ENCODE assay signal across 23 cellular contexts in genomic region chr11:75841739-75842138, GRCh38. TPM values are rescaled to one million over a fixed set of nuclear protein-coding genes. Genes with fewer than 3 reads are reported as not detected.
DNase-seq lines count a peak whose midpoint lies in the region; ATAC-seq and TF ChIP-seq lines count a peak whose summit lies in the region.
"Had no signal": no experiment of that assay in that cellular context is flagged by ENCODE, and none has a peak within 500 bp of the region (broad histone marks: within the 10 kb centered on the region; RNA-seq: fewer than 3 reads in every experiment).

No MANE protein-coding gene starts in this region.

- H3K4me3 ChIP-seq in BE2C (ENCODE audit: low read depth, low read length) (no peak overlapping the region), SK-N-SH (ENCODE audit: low read depth in 2 of 2, low read length in 1 of 2) (no peak overlapping the region), subcutaneous abdominal adipose tissue (ENCODE audit: low read depth in 1 of 5, low read length in 5 of 5) (no peak overlapping the region), colonic mucosa (no peak overlapping the region)
- H3K4me3 ChIP-seq: A549, BLaER1, HAP-1 had no signal

- 81% methylated on average over 1 of the region's 2 CpGs for WGBS in SK-N-SH (ENCODE audit: low lambda C conversion rate)

- H3F3A ChIP-seq in SK-N-SH (replicated peaks; ENCODE audit: insufficient read depth): no peaks in the 10 kb centered on the region

- no peaks in the 10 kb centered on the region for H4K20me1 ChIP-seq in SK-N-SH (ENCODE audit: insufficient read depth)

- TF ChIP-seq EP300 in SK-N-SH (IDR thresholded peaks at IDR 0.05; ENCODE audit: borderline replicate concordance in 1 of 2, low read depth in 1 of 2, low read length in 1 of 2): no peak

- TF ChIP-seq RAD21 in SK-N-SH (IDR thresholded peaks at IDR 0.05; ENCODE audit: low read length): no peak

- H3K27ac Mint-ChIP-seq in activated T-cell treated with anti-CD3 and anti-CD28 coated beads, Interleukin-2, amount 50 U/mL, for 72 hours: no peak overlapping the region
- H3K27ac Mint-ChIP-seq: CD4-positive, alpha-beta T cell; HFFc6 had no signal

- DNase-seq in BE2C: peak; percentile 24
- peak; percentile 34 for DNase-seq in SK-N-SH
- peak; percentile 49 for DNase-seq in islet precursor cell
- no peak for DNase-seq in activated T-cell treated with anti-CD3 and anti-CD28 coated beads, Interleukin-2, amount 50 U/mL, for 72 hours
- DNase-seq in NCI-H82 (lab: John Stamatoyannopoulos, UW): no peak
- no peak for DNase-seq in colonic mucosa
- DNase-seq: 8988T; ACHN; AML-193; CD4-positive, alpha-beta T cell; CD8-positive, alpha-beta memory T cell; DMS 273 treated with DMSO at 0.1 percent for 48 hours; DMS79; EL; GF-D8; GOT3; HFFc6 had no signal

- no peaks in the 10 kb centered on the region for H3K27me3 Mint-ChIP-seq in activated T-cell treated with anti-CD3 and anti-CD28 coated beads, Interleukin-2, amount 50 U/mL, for 72 hours (ENCODE audit: low read depth)
- H3K27me3 Mint-ChIP-seq: CD4-positive, alpha-beta T cell; CD8-positive, alpha-beta memory T cell had no signal

- H3K36me3 ChIP-seq in BE2C (no peaks in the 10 kb centered on the region), SK-N-SH (replicated peaks in 1 of 2; ENCODE audit: control insufficient read depth in 1 of 2, insufficient read depth in 2 of 2, low read length in 1 of 2) (no peaks in the 10 kb centered on the region), subcutaneous abdominal adipose tissue (ENCODE audit: control insufficient read depth in 5 of 5, insufficient read depth in 5 of 5, low read length in 5 of 5) (peaks cover 0 to 8% (median 3%) of the 10 kb centered on the region in 5 donors), colonic mucosa (no peaks in the 10 kb centered on the region)
- H3K36me3 ChIP-seq: HAP-1 had no signal

- CTCF ChIA-PET in SK-N-SH (lab: Yijun Ruan, JAX): interaction anchor here (0.8 to 2.8 kb wide), 3 partner anchors 26 to 214 kb away, joined by 3 to 10 read pairs (median 4); no protein-coding TSS in a partner anchor

- POLR2A ChIA-PET in SK-N-SH (lab: Yijun Ruan, JAX): no interaction called here

- H3K9ac ChIP-seq in SK-N-SH (no peak overlapping the region), subcutaneous abdominal adipose tissue (ENCODE audit: low read length in 5 of 5) (no peak overlapping the region), colonic mucosa (ENCODE audit: low read depth in 2 of 2, low read length in 2 of 2) (no peak overlapping the region)
- H3K9ac ChIP-seq: BLaER1 had no signal

- no peaks in the 10 kb centered on the region for H3K4me1 Mint-ChIP-seq in activated T-cell treated with anti-CD3 and anti-CD28 coated beads, Interleukin-2, amount 50 U/mL, for 72 hours (ENCODE audit: low read depth)

- H2AFZ ChIP-seq in SK-N-SH (ENCODE audit: low read depth): no peak overlapping the region

- H3K9me3 ChIP-seq in BE2C (no peaks in the 10 kb centered on the region), SK-N-SH (no peaks in the 10 kb centered on the region), subcutaneous abdominal adipose tissue (ENCODE audit: control insufficient read depth in 5 of 5, low read length in 5 of 5) (no peaks in the 10 kb centered on the region), colonic mucosa (no peaks in the 10 kb centered on the region)
- H3K9me3 ChIP-seq: A549, HAP-1 had no signal

- ATAC-seq in GM19463 (IDR thresholded peaks at IDR 0.05; ENCODE audit: unreplicated experiment): no peak
- no peak for ATAC-seq in activated T-cell treated with anti-CD3 and anti-CD28 coated beads, Interleukin-2, amount 50 U/mL, for 72 hours (replicated peaks in 1 of 2)

- H3K36me3 Mint-ChIP-seq in activated T-cell treated with anti-CD3 and anti-CD28 coated beads, Interleukin-2, amount 50 U/mL, for 72 hours (ENCODE audit: insufficient read depth in 2 of 2): no peaks in the 10 kb centered on the region

- peaks cover 3% of the 10 kb centered on the region; the same call in 1 of the 2 replicates for H3K79me2 ChIP-seq in SK-N-SH (ENCODE audit: insufficient read depth)

- H3K4me1 ChIP-seq in BE2C (peaks cover 6% of the 10 kb centered on the region; the same call in 1 of the 2 replicates), SK-N-SH (ENCODE audit: control insufficient read depth in 1 of 2, insufficient read depth in 2 of 2, low read depth in 1 of 2, low read length in 1 of 2) (peaks cover 0 to 8% of the 10 kb centered on the region in 2 experiments; a peak in 3 of 4 replicates), subcutaneous abdominal adipose tissue (ENCODE audit: control insufficient read depth in 5 of 5, insufficient read depth in 5 of 5, low read length in 5 of 5) (peaks cover 0 to 39% (median 29%) of the 10 kb centered on the region in 5 donors), colonic mucosa (no peaks in the 10 kb centered on the region)

- no peak overlapping the region for H3K4me3 Mint-ChIP-seq in activated T-cell treated with anti-CD3 and anti-CD28 coated beads, Interleukin-2, amount 50 U/mL, for 72 hours
- H3K4me3 Mint-ChIP-seq: CD14-positive monocyte; CD4-positive, alpha-beta T cell; CD8-positive, alpha-beta memory T cell; HFFc6 had no signal

- H3K9me3 Mint-ChIP-seq in activated T-cell treated with anti-CD3 and anti-CD28 coated beads, Interleukin-2, amount 50 U/mL, for 72 hours: no peaks in the 10 kb centered on the region
- H3K9me3 Mint-ChIP-seq: CD4-positive, alpha-beta T cell; HFFc6 had no signal

- H3K27ac ChIP-seq in SK-N-SH (ENCODE audit: low read depth in 2 of 2, low read length in 1 of 2): no peak overlapping the region; a peak in 1 of 4 replicates
- peak overlapping the region; percentile 82 for H3K27ac ChIP-seq in subcutaneous abdominal adipose tissue (ENCODE audit: low read depth, low read length)
- no peak overlapping the region for H3K27ac ChIP-seq in colonic mucosa
- H3K27ac ChIP-seq: A549, BLaER1 had no signal

- TF ChIP-seq CTCF in BE2C (IDR thresholded peaks at IDR 0.05; ENCODE audit: low read depth, low read length) (no peak), SK-N-SH (IDR thresholded peaks at IDR 0.05) (no peak), colonic mucosa (IDR thresholded peaks at IDR 0.05) (no peak)

- no peak overlapping the region for H3K4me2 ChIP-seq in SK-N-SH
- H3K4me2 ChIP-seq: BLaER1 had no signal

- intact Hi-C loops in colonic mucosa (cut with DNase I): no loop called here

- no peaks in the 10 kb centered on the region; the same call in 1 of the 2 replicates for H3K9me2 ChIP-seq in SK-N-SH

- no peaks in the 10 kb centered on the region; the same call in 1 of the 2 replicates for H3K27me3 ChIP-seq in BE2C
- no peaks in the 10 kb centered on the region for H3K27me3 ChIP-seq in SK-N-SH (ENCODE audit: insufficient read depth)
- H3K27me3 ChIP-seq in subcutaneous abdominal adipose tissue (ENCODE audit: control insufficient read depth in 5 of 5, insufficient read depth in 4 of 5, low read length in 5 of 5): no peaks in the 10 kb centered on the region
- H3K27me3 ChIP-seq in colonic mucosa: no peaks in the 10 kb centered on the region
- H3K27me3 ChIP-seq: BLaER1 had no signal

TF ChIP-seq in SK-N-SH, 30 proteins besides CTCF, POLR2A, EP300 and RAD21:
- no peak for TF ChIP-seq EZH2phosphoT487 (IDR thresholded peaks at IDR 0.05; ENCODE audit: borderline replicate concordance, low read depth)
- no peak for TF ChIP-seq RXRA (IDR thresholded peaks at IDR 0.05; ENCODE audit: borderline replicate concordance, low read depth)
- TF ChIP-seq TAF1 (IDR thresholded peaks at IDR 0.05; ENCODE audit: borderline replicate concordance, low read depth, low read length): no peak
- no peak for TF ChIP-seq FOXM1 (IDR thresholded peaks at IDR 0.05; ENCODE audit: low read depth)
- no peak for TF ChIP-seq USF2 (IDR thresholded peaks at IDR 0.05; ENCODE audit: borderline replicate concordance, low read depth, low read length)
- TF ChIP-seq MAX (IDR thresholded peaks at IDR 0.05; ENCODE audit: low read depth): no peak
- no peak for TF ChIP-seq NRF1 (IDR thresholded peaks at IDR 0.05; ENCODE audit: low read depth, low read length)
- TF ChIP-seq RFX5 (IDR thresholded peaks at IDR 0.05; ENCODE audit: low read length): no peak
- no peak for TF ChIP-seq ELF1 (IDR thresholded peaks at IDR 0.05)
- no peak for TF ChIP-seq POLR2AphosphoS5 (IDR thresholded peaks at IDR 0.05; ENCODE audit: low read depth, low read length)

RNA-seq across cellular contexts. Expression of gene UVRAG, which starts 26.7 kb away (rescaled TPM):
- polyA plus RNA-seq in BE2C (2012; ENCODE audit: insufficient read depth, insufficient read length, low read depth): 14.3 TPM
- 5.8 and 7.7 TPM in 2 replicates for polyA plus RNA-seq in SK-N-SH (2012; rRNA removed)
- 7.4 and 7.8 TPM in 2 replicates for polyA plus RNA-seq in SK-N-SH (2012; cell fraction: cytosol; rRNA removed)
- 9.6 and 11.4 TPM in 2 replicates for polyA plus RNA-seq in SK-N-SH (2012; cell fraction: nucleus; rRNA removed)
- 10 to 100 TPM; 18.6 to 20.7 TPM for total RNA-seq in activated T-cell treated with anti-CD3 and anti-CD28 coated beads, Interleukin-2, amount 50 U/mL, for 72 hours
- 10 to 100 TPM; 12.8 to 13.7 TPM for total RNA-seq in colonic mucosa

Comparison
In these comparisons a context has a peak if more than half of its experiments do, and no peak if none do; other contexts are left out.
1. DNase-seq: peak in BE2C (single experiment), SK-N-SH (single experiment) and islet precursor cell (single experiment); none in activated T-cell treated with anti-CD3 and anti-CD28 coated beads, Interleukin-2, amount 50 U/mL, for 72 hours (0 of 2), NCI-H82 (single experiment) and colonic mucosa (single experiment).